9 cellular contexts compared by ENCODE assay signal in the genomic region with DNA sequence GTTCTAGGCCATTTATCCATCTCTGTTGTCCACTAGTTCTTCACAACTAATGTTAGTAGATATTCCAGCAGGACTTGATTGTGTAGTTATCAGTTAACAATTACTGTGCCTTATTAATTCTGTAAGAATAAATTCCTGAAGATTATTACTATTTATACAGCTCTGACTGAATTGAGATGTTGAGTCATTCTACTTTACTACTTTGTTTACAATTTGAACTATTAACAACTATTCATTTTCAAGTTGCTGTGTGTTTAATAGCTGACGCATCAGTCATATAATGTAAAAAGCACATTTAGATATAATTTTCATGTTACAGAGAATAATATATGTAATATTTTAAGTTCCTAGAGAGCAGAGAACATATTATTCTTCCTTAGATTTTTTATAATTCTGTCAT.
"Had no signal": no experiment of that assay in that cellular context is flagged by ENCODE, and none has a peak within 500 bp of the region (broad histone marks: within the 10 kb centered on the region; RNA-seq: fewer than 3 reads in every experiment).

No MANE protein-coding gene starts in this region.

- H3K27ac Mint-ChIP-seq: HFFc6 had no signal

- DNase-seq: GM23248, GOT3, H7, HFFc6 had no signal

- H3K9me3 Mint-ChIP-seq: HFFc6 had no signal

- H3K9me3 ChIP-seq: HAP-1 had no signal

- H2AFZ ChIP-seq: GM23248 had no signal

- H3K27ac ChIP-seq: GM23248, HL-60 had no signal

- H3K36me3 ChIP-seq: HAP-1 had no signal

- H3K9ac ChIP-seq: GM23248 had no signal

- ATAC-seq: HCT116, HepG2, K562 had no signal

- H3K4me3 ChIP-seq: GM23248, HAP-1, K562 had no signal

- H3K4me3 Mint-ChIP-seq: HFFc6 had no signal

- FAIRE-seq: HepG2, K562 had no signal
